In genomic region chr7:51315393-51316261, GRCh38 we compare ENCODE assay signal across 8 cellular contexts. TPM values are rescaled to one million over a fixed set of nuclear protein-coding genes. Genes with fewer than 3 reads are reported as not detected.
DNase-seq lines count a peak whose midpoint lies in the region; ATAC-seq, FAIRE-seq and TF ChIP-seq lines count a peak whose summit lies in the region.

No MANE protein-coding gene starts in this region.

- H3K4me2 ChIP-seq in HCT116 (ENCODE audit: low read length) = peak overlapping the region; percentile 90

- no peaks in the 10 kb centered on the region for H4K20me1 ChIP-seq in HCT116 (ENCODE audit: insufficient read depth)

- TF ChIP-seq CTCF in HCT116 (IDR thresholded peaks at IDR 0.05 in 2 of 3, conservative IDR thresholded peaks at IDR 0.05 in 1 of 3; ENCODE audit: borderline replicate concordance in 1 of 3, insufficient read depth in 1 of 3, low read depth in 2 of 3, low read length in 2 of 3) (no peak), heart right ventricle (IDR thresholded peaks at IDR 0.05) (no peak), pancreas (IDR thresholded peaks at IDR 0.05) (no peak)

- RAD21 ChIA-PET in HCT116 (lab: Charles Lee; ENCODE audit: low non-redundant PET in 1 of 2, low total read pairs in 2 of 2, uncharacterized antibody in 2 of 2, unreplicated experiment in 2 of 2) = no interaction called here

- no peak overlapping the region for H3K27ac Mint-ChIP-seq in T-helper 17 cell

- H3K9me2 ChIP-seq in HCT116 (ENCODE audit: insufficient read depth) = no peaks in the 10 kb centered on the region

- no peaks in the 10 kb centered on the region for H3K27me3 ChIP-seq in HCT116 (ENCODE audit: insufficient read depth, low read length)
- H3K27me3 ChIP-seq in heart right ventricle = peaks cover 0 to 55% (median 22%) of the 10 kb centered on the region in 7 donors
- H3K27me3 ChIP-seq in pancreas = no peaks in the 10 kb centered on the region

- H3K79me2 ChIP-seq in HCT116 (ENCODE audit: insufficient read depth, low read length) = peaks cover 21% of the 10 kb centered on the region

- no peak overlapping the region for H2AFZ ChIP-seq in HCT116 (ENCODE audit: low read depth, low read length, poor library complexity, severe bottlenecking)

- H3K4me3 Mint-ChIP-seq in T-helper 17 cell = peak overlapping the region; percentile 58

- H3K4me1 ChIP-seq in HCT116 (ENCODE audit: control insufficient read depth in 1 of 2, insufficient read depth in 2 of 2, low read length in 2 of 2) (peaks cover 15 to 30% of the 10 kb centered on the region in 2 experiments), heart right ventricle (peaks cover 0 to 23% (median 7%) of the 10 kb centered on the region in 9 donors), pancreas (peaks cover 3 to 19% (median 17%) of the 10 kb centered on the region in 3 donors)

- H3K36me3 Mint-ChIP-seq in T-helper 17 cell (ENCODE audit: low read depth) = no peaks in the 10 kb centered on the region

- H3K27ac ChIP-seq in HCT116 (ENCODE audit: low read depth, low read length) (peak overlapping the region; percentile 61), heart right ventricle (peak overlapping the region; percentile 44 to 80 (median 74)), pancreas (peak overlapping the region; percentile 74 to 85 (median 83))

- POLR2A ChIA-PET in HCT116 (lab: Charles Lee) = no interaction called here

- no peak for TF ChIP-seq POLR2A in HCT116 (IDR thresholded peaks at IDR 0.05; ENCODE audit: borderline replicate concordance, extremely low read depth, insufficient read depth, insufficient read length)

- peaks cover 39% of the 10 kb centered on the region for H3K27me3 Mint-ChIP-seq in T-helper 17 cell

- no peak for TF ChIP-seq RAD21 in HCT116 (IDR thresholded peaks at IDR 0.05; ENCODE audit: low read depth)

- no TSS peak for BruUV-seq in HCT116 (replicated peaks; lab: Mats Ljungman, UMichigan)

- H3K4me3 ChIP-seq in HCT116 (replicated peaks in 1 of 2; ENCODE audit: low read depth in 1 of 2, low read length in 2 of 2) (peak overlapping the region; percentile 66 to 83), heart right ventricle (peak overlapping the region; percentile 49 to 71 (median 64)), pancreas (peak overlapping the region; percentile 40 to 85 (median 79))

- peak overlapping the region; percentile 81 for H3K9ac ChIP-seq in HCT116 (ENCODE audit: low read length)

- ATAC-seq in HCT116 = peak; percentile 46
- ATAC-seq in T-helper 17 cell = no peak
- peak; percentile 49 to 76 (median 66) for ATAC-seq in heart right ventricle
- peak; percentile 56 to 81 (median 66) for ATAC-seq in pancreas
- no peak for ATAC-seq in HG03521 (IDR thresholded peaks at IDR 0.05; ENCODE audit: unreplicated experiment)
- ATAC-seq in HG02884 (IDR thresholded peaks at IDR 0.05; ENCODE audit: unreplicated experiment) = no peak

- DNase-seq in HCT116 (ENCODE audit: low read depth, low spot score) (peak; percentile 50), T-helper 17 cell (no peak), heart right ventricle (peak in 1 of 2 donors; percentile 22), pancreas (peak in 5 of 6 donors; percentile 52 to 81 (median 60)), posterior vena cava (ENCODE audit: low spot score) (no peak), NK-92 (lab: John Stamatoyannopoulos, UW; ENCODE audit: unreplicated experiment) (no peak)

- WGBS in heart right ventricle, 2 donors = 2 to 3% methylated on average over 58 of the region's 58 CpGs
- WGBS in pancreas, 2 donors = 1% methylated on average over 51 to 58 of the region's 58 CpGs

- H3K36me3 ChIP-seq in HCT116 (ENCODE audit: control insufficient read depth in 1 of 2, insufficient read depth in 2 of 2, low read length in 2 of 2) (no peaks in the 10 kb centered on the region), heart right ventricle (no peaks in the 10 kb centered on the region), pancreas (no peaks in the 10 kb centered on the region)

- CTCF ChIA-PET in HCT116 (lab: Charles Lee) = no interaction called here

- FAIRE-seq in pancreas (lab: Jason Lieb, UNC) = no peak

- H3K9me3 ChIP-seq in HCT116 (ENCODE audit: control insufficient read depth in 1 of 2, insufficient read depth in 1 of 2, low read depth in 1 of 2, low read length in 2 of 2) (no peaks in the 10 kb centered on the region), T-helper 17 cell (ENCODE audit: control insufficient read depth, low read length, poor library complexity, severe bottlenecking) (no peaks in the 10 kb centered on the region), heart right ventricle (no peaks in the 10 kb centered on the region), pancreas (no peaks in the 10 kb centered on the region)

- H3K4me1 Mint-ChIP-seq in T-helper 17 cell = peaks cover 2% of the 10 kb centered on the region

- intact Hi-C loops in HCT116 (cut with micrococcal nuclease) (no loop called here), heart right ventricle (cut with DNase I) (loop anchor here in 2 of 10 donors (5.0 kb wide), 2 partner anchors 37 to 42 kb away; no protein-coding TSS in a partner anchor), pancreas (cut with DNase I) (no loop called here), posterior vena cava (cut with DNase I) (no loop called here)

TF ChIP-seq in HCT116, 20 proteins besides CTCF, POLR2A, EP300 and RAD21:
- peak; percentile 24; the same call in 1 of the 2 replicates for TF ChIP-seq FOSL1 (IDR thresholded peaks at IDR 0.05; ENCODE audit: low read depth)
- TF ChIP-seq ZFX (IDR thresholded peaks at IDR 0.05) = peak; percentile 48; the same call in 1 of the 2 replicates
- no peak for TF ChIP-seq YY1 (IDR thresholded peaks at IDR 0.05; ENCODE audit: extremely low read depth, insufficient replicate concordance, low read depth, low read length)
- 0 out of 2 replicates have a peak, but pooled peaks have one; percentile 42 for TF ChIP-seq JUND (IDR thresholded peaks at IDR 0.05)
- peak; percentile 49 for TF ChIP-seq TCF7L2 (IDR thresholded peaks at IDR 0.05; ENCODE audit: borderline replicate concordance, extremely low read depth, insufficient read depth, insufficient read length)

RNA-seq across cellular contexts. Expression of gene COBL, which starts 1.0 kb away (rescaled TPM):
- total RNA-seq in HCT116 (2021; ENCODE audit: unreplicated experiment) (19.3 TPM), T-helper 17 cell (not detected), heart right ventricle (100 to 1,000 TPM in 2 of 10 donors, 10 to 100 TPM in 8; 60.3 to 109 (median 90.6) TPM), pancreas (10 to 100 TPM; 15.0 to 32.0 (median 18.0) TPM), posterior vena cava (under 1 TPM; 0.46 to 0.67 TPM)
- polyA plus RNA-seq in HCT116 (2012) = 11.6 and 12.0 TPM in 2 replicates
- polyA plus RNA-seq in heart right ventricle (10 to 100 TPM; 15.5 to 25.6 TPM), pancreas (10 to 100 TPM in 1 of 2 donors, 1 to 10 TPM in 1; 7.4 to 12.6 TPM)

Comparison
In these comparisons a context has a peak if more than half of its experiments do, and no peak if none do; other contexts are left out.
1. ATAC-seq: peak in HCT116 (single experiment), heart right ventricle (8 of 8) and pancreas (4 of 4); none in T-helper 17 cell (single experiment), HG03521 (single experiment) and HG02884 (single experiment).
2. DNase-seq: peak in HCT116 (single experiment) and pancreas (5 of 6); none in T-helper 17 cell (0 of 3), posterior vena cava (single experiment) and NK-92 (single experiment).
3. RNA of gene COBL, which starts 1.0 kb away (total RNA-seq): 60.3 to 109 TPM in heart right ventricle, 19.3 TPM in HCT116 (single experiment) and 15.0 to 32.0 TPM in pancreas; 0.46 to 0.67 TPM in posterior vena cava and not detected in T-helper 17 cell; every median in the first group is over 4 times any median in the second.
4. Peak in every context shown above with its lines, with median percentiles within 50 percentile points of each other: H3K27ac ChIP-seq and H3K4me3 ChIP-seq.